ENCODE assay signal across 8 cellular contexts in the genomic region with DNA sequence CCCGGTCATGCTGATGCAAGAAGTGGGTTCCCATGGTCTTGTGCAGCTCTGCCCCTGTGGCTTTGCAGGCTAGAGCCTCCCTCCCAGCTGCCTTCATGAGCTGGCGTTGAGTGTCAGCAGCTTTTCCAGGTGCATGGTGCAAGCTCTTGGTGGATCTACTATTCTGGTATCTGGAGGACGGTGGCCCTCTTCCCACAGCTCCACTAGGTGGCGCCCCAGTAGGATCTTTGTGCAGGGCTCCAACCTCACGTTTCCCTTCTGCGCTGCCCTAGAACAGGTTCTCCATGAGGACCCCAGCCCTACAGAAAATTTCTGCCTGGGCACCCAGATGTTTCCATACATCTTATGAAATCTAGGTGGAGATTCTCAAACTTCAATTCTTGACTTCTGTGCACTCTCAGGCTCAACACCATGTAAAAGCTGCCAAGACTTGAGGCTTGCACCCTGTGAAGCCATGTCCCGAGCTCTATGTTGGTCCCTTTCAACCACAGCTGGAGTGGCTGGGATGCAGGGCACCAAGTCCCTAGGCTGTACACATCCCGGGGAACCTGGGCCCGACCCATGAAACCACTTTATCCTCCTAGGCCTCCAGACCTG.
DNase-seq lines count a peak whose midpoint lies in the region; ATAC-seq and TF ChIP-seq lines count a peak whose summit lies in the region.

No MANE protein-coding gene starts in this region.

- DNase-seq in G401 (ENCODE audit: low spot score) = peak; percentile 18
- no peak for DNase-seq in LNCaP clone FGC (ENCODE audit: low read depth)
- DNase-seq in cardiac fibroblast (ENCODE audit: low read depth in 2 of 2) = peak; percentile 67 to 72
- peak; percentile 70 for DNase-seq in lung (ENCODE audit: low spot score)
- peak; percentile 18 to 58 for DNase-seq in stimulated activated CD8-positive, alpha-beta memory T cell treated with anti-CD3 and anti-CD28 coated beads, Interleukin-4, amount 100 ng/mL, for 1 hour (ENCODE audit: low read depth in 2 of 2, low spot score in 1 of 2)
- no peak for DNase-seq in cerebellum (ENCODE audit: low spot score)

- in situ Hi-C loops in G401 (cut with HindIII; ENCODE audit: low sequenced_read_pairs) = no loop called here

- no peaks in the 10 kb centered on the region for H3K4me1 ChIP-seq in lung (ENCODE audit: control insufficient read depth in 2 of 2, insufficient read depth in 2 of 2, low read length in 2 of 2)

- no peaks in the 10 kb centered on the region for H3K36me3 ChIP-seq in lung (ENCODE audit: control insufficient read depth in 2 of 2, insufficient read depth in 2 of 2, low read length in 2 of 2)

- ATAC-seq in GM21619 (IDR thresholded peaks at IDR 0.05; ENCODE audit: unreplicated experiment) = peak; percentile 82
- peak; percentile 58 for ATAC-seq in lung (ENCODE audit: insufficient read depth, low FRiP score)

- no peaks in the 10 kb centered on the region for H3K27me3 ChIP-seq in lung (ENCODE audit: control insufficient read depth, insufficient read depth)

- TF ChIP-seq CTCF in LNCaP clone FGC (IDR thresholded peaks at IDR 0.05; ENCODE audit: control insufficient read depth, extremely low read depth, insufficient read depth) (peak; percentile 68), WI38 (IDR thresholded peaks at IDR 0.05; ENCODE audit: low read depth, low read length) (peak; percentile 78), cardiac fibroblast (IDR thresholded peaks at IDR 0.05; ENCODE audit: low read depth, low read length) (peak; percentile 81), lung (IDR thresholded peaks at IDR 0.05; ENCODE audit: control extremely low read depth, extremely low read depth) (peak; percentile 48)

- no peaks in the 10 kb centered on the region for H3K9me3 ChIP-seq in lung (ENCODE audit: control insufficient read depth in 2 of 2, insufficient read depth in 1 of 2, low read length in 1 of 2)

- 48 to 49% methylated on average over 9 of the region's 9 CpGs for WGBS in lung, 2 donors

- H3K4me3 ChIP-seq in LNCaP clone FGC (ENCODE audit: low read depth, low read length) = no peak overlapping the region
- no peak overlapping the region for H3K4me3 ChIP-seq in WI38 (ENCODE audit: low read depth, low read length)
- no peak overlapping the region for H3K4me3 ChIP-seq in cardiac fibroblast (replicated peaks in 1 of 2; ENCODE audit: low read depth in 2 of 2, low read length in 2 of 2)
- H3K4me3 ChIP-seq in lung = no peak overlapping the region

- H3K27ac ChIP-seq in lung (ENCODE audit: low read depth in 1 of 2, low read length in 1 of 2) = no peak overlapping the region

Comparison
In these comparisons a context has a peak if more than half of its experiments do, and no peak if none do; other contexts are left out.
1. DNase-seq: peak in G401 (single experiment), cardiac fibroblast (2 of 2), lung (single experiment) and stimulated activated CD8-positive, alpha-beta memory T cell treated with anti-CD3 and anti-CD28 coated beads, Interleukin-4, amount 100 ng/mL, for 1 hour (2 of 2); none in LNCaP clone FGC (single experiment) and cerebellum (single experiment).
2. Peak in every context shown above with its lines, with median percentiles within 50 percentile points of each other: CTCF ChIP-seq.